9 cellular contexts compared by ENCODE assay signal in genomic region chr7:74061840-74062539, GRCh38. TPM values are rescaled to one million over a fixed set of nuclear protein-coding genes. Genes with fewer than 3 reads are reported as not detected.
DNase-seq lines count a peak whose midpoint lies in the region; ATAC-seq and TF ChIP-seq lines count a peak whose summit lies in the region.
"Had no signal": no experiment of that assay in that cellular context is flagged by ENCODE, and none has a peak within 500 bp of the region (broad histone marks: within the 10 kb centered on the region; RNA-seq: fewer than 3 reads in every experiment).

No MANE protein-coding gene starts in this region.

- peak; percentile 58 to 89 (median 83) for TF ChIP-seq POLR2A in body of pancreas (IDR thresholded peaks at IDR 0.05)

- H3K4me1 Mint-ChIP-seq in Calu3 (ENCODE audit: low read depth, unreplicated experiment), result peaks cover 12% of the 10 kb centered on the region

- no peaks in the 10 kb centered on the region for H3F3A ChIP-seq in smooth muscle cell (ENCODE audit: low read depth)

- peak overlapping the region; percentile 69 for H3K4me3 Mint-ChIP-seq in Calu3 (ENCODE audit: low read depth, unreplicated experiment)

- H3K79me2 ChIP-seq in smooth muscle cell (ENCODE audit: low read depth), result no peaks in the 10 kb centered on the region

- intact Hi-C loops in Calu3 (cut with micrococcal nuclease; ENCODE audit: unreplicated experiment), result no loop called here
- intact Hi-C loops in body of pancreas (cut with DNase I), result no loop called here

- ATAC-seq in body of pancreas (peak; percentile 87), HG02840 (IDR thresholded peaks at IDR 0.05; ENCODE audit: low FRiP score, unreplicated experiment) (no peak)

- peak overlapping the region; percentile 74 for H3K9ac ChIP-seq in smooth muscle cell (ENCODE audit: low read depth)
- H3K9ac ChIP-seq: KMS-11 had no signal

- peak; percentile 75 for DNase-seq in Calu3
- DNase-seq in Jurkat, Clone E6-1 (ENCODE audit: low read depth, low spot score), result peak; percentile 88
- peak; percentile 35 for DNase-seq in T1000 (lab: John Stamatoyannopoulos, UW)
- peak; percentile 92 to 96 (median 94) for DNase-seq in body of pancreas
- peak; percentile 73 for DNase-seq in iPS-NIHi11 (ENCODE audit: low spot score)
- peak; percentile 23 for DNase-seq in smooth muscle cell (lab: John Stamatoyannopoulos, UW; ENCODE audit: unreplicated experiment)
- DNase-seq in WERI-Rb-1, result no peak

- H3K4me1 ChIP-seq in body of pancreas, result peaks cover 47% of the 10 kb centered on the region
- no peaks in the 10 kb centered on the region for H3K4me1 ChIP-seq in smooth muscle cell (ENCODE audit: low read depth)

- no peaks in the 10 kb centered on the region for H3K9me3 ChIP-seq in body of pancreas
- H3K9me3 ChIP-seq in smooth muscle cell (replicated peaks; ENCODE audit: low read depth), result no peaks in the 10 kb centered on the region
- no peaks in the 10 kb centered on the region for H3K9me3 ChIP-seq in WERI-Rb-1 (ENCODE audit: severe bottlenecking)

- no peaks in the 10 kb centered on the region for H4K20me1 ChIP-seq in smooth muscle cell (ENCODE audit: low read depth)

- peak overlapping the region; percentile 46 for H3K4me3 ChIP-seq in Jurkat, Clone E6-1 (ENCODE audit: low read length)
- H3K4me3 ChIP-seq in body of pancreas, result no peak overlapping the region
- no peak overlapping the region for H3K4me3 ChIP-seq in smooth muscle cell
- H3K4me3 ChIP-seq in WERI-Rb-1 (ENCODE audit: low read depth, low read length), result no peak overlapping the region

- no peak overlapping the region for H3K4me2 ChIP-seq in smooth muscle cell
- H3K4me2 ChIP-seq: KMS-11 had no signal

- H2AFZ ChIP-seq in smooth muscle cell (ENCODE audit: low read depth), result no peak overlapping the region

- H3K36me3 Mint-ChIP-seq in Calu3 (ENCODE audit: insufficient read depth, unreplicated experiment), result peaks cover 15% of the 10 kb centered on the region

- peak overlapping the region; percentile 95 for H3K27ac Mint-ChIP-seq in Calu3 (ENCODE audit: unreplicated experiment)

- CTCF ChIA-PET in Calu3 (lab: Charles Lee), result no interaction called here

- WGBS in body of pancreas, 2 donors, result 11% methylated on average over 20 of the region's 20 CpGs; no CpG with 5 or more reads in 1 of the 2 donors
- 59% methylated on average over 20 of the region's 20 CpGs for WGBS in smooth muscle cell (ENCODE audit: low lambda C conversion rate)

- TF ChIP-seq CTCF in Calu3 (IDR thresholded peaks at IDR 0.05; ENCODE audit: unreplicated experiment), result no peak
- peak in 1 of 7 experiments; percentile 2 for TF ChIP-seq CTCF in body of pancreas (IDR thresholded peaks at IDR 0.05)
- no peak for TF ChIP-seq CTCF in smooth muscle cell (IDR thresholded peaks at IDR 0.05; ENCODE audit: borderline replicate concordance, insufficient read depth, poor library complexity, severe bottlenecking)
- no peak for TF ChIP-seq CTCF in WERI-Rb-1 (IDR thresholded peaks at IDR 0.05; ENCODE audit: low read depth, low read length)

- no peaks in the 10 kb centered on the region for H3K36me3 ChIP-seq in body of pancreas (replicated peaks in 1 of 2; ENCODE audit: insufficient read depth in 1 of 2, low read depth in 2 of 2)
- H3K36me3 ChIP-seq in smooth muscle cell (ENCODE audit: low read depth), result no peaks in the 10 kb centered on the region
- H3K36me3 ChIP-seq in WERI-Rb-1, result no peaks in the 10 kb centered on the region

- H3K9me3 Mint-ChIP-seq in Calu3 (ENCODE audit: low read depth, unreplicated experiment), result no peaks in the 10 kb centered on the region

- H3K27me3 ChIP-seq in body of pancreas, result no peaks in the 10 kb centered on the region
- H3K27me3 ChIP-seq in smooth muscle cell (ENCODE audit: low read depth), result peaks cover 11% of the 10 kb centered on the region
- no peaks in the 10 kb centered on the region for H3K27me3 ChIP-seq in WERI-Rb-1 (ENCODE audit: insufficient read depth, low read depth, severe bottlenecking)

- H3K27ac ChIP-seq in body of pancreas (peak overlapping the region; percentile 89 to 97 (median 94)), smooth muscle cell (ENCODE audit: low read depth) (peak overlapping the region; percentile 39), WERI-Rb-1 (no peak overlapping the region)
- H3K27ac ChIP-seq: KMS-11 had no signal

- peaks cover 16% of the 10 kb centered on the region for H3K27me3 Mint-ChIP-seq in Calu3 (ENCODE audit: unreplicated experiment)

- BruUV-seq in Calu3 (replicated peaks; lab: Mats Ljungman, UMichigan), result TSS peak; percentile 83

RNA-seq across cellular contexts. Expression of gene LIMK1, which starts 21.6 kb away (rescaled TPM):
- 32.2 and 34.4 TPM in 2 replicates for total RNA-seq in Calu3 (2022)
- polyA plus RNA-seq in Jurkat, Clone E6-1 (2012; ENCODE audit: insufficient read depth, insufficient read length), result 28.5 TPM
- total RNA-seq in body of pancreas, result 10 to 100 TPM; 10.1 to 27.4 TPM
- 22.9 and 29.2 TPM in 2 replicates for total RNA-seq in smooth muscle cell
- polyA plus RNA-seq in smooth muscle cell, result 23.6 and 27.9 TPM in 2 replicates

RNA-seq across cellular contexts. Expression of gene ELN, which starts 34.0 kb away (rescaled TPM):
- total RNA-seq in Calu3 (2022), result 0.39 and 0.42 TPM in 2 replicates
- not detected for polyA plus RNA-seq in Jurkat, Clone E6-1 (2012; ENCODE audit: insufficient read depth, insufficient read length)
- 100 to 1,000 TPM in 1 of 2 donors, 10 to 100 TPM in 1; 92.6 to 131 TPM for total RNA-seq in body of pancreas
- 0.13 and 1.1 TPM in 2 replicates for total RNA-seq in smooth muscle cell
- 0.21 TPM in 1 of 2 replicates, not detected in the other for polyA plus RNA-seq in smooth muscle cell

Comparison
In these comparisons a context has a peak if more than half of its experiments do, and no peak if none do; other contexts are left out.
1. RNA of gene ELN, which starts 34.0 kb away (total RNA-seq): 92.6 to 131 TPM in body of pancreas; 0.39 to 0.42 TPM in Calu3 and 0.13 to 1.1 TPM in smooth muscle cell; every median in the first group is over 10 times any median in the second.